29 cellular contexts compared by ENCODE assay signal in genomic region chr2:42573256-42573655, GRCh38.
"Had no signal": no experiment of that assay in that cellular context is flagged by ENCODE, and none has a peak within 500 bp of the region (broad histone marks: within the 10 kb centered on the region; RNA-seq: fewer than 3 reads in every experiment).

No MANE protein-coding gene starts in this region.

- H3K27me3 Mint-ChIP-seq: activated CD4-positive, alpha-beta memory T cell treated with anti-CD3 and anti-CD28 coated beads, Interleukin-2, amount 10 ng/mL, durations not matched to agents 7 days and 5 days; activated CD4-positive, alpha-beta T cell treated with anti-CD3 and anti-CD28 coated beads for 36 hours; activated naive CD4-positive, alpha-beta T cell treated with anti-CD3 and anti-CD28 coated beads, Interleukin-2, amount 10 ng/mL, durations not matched to agents 7 days and 5 days; activated naive CD8-positive, alpha-beta T cell treated with anti-CD3 and anti-CD28 coated beads, Interleukin-2, amount 10 ng/mL, durations not matched to agents 7 days and 5 days; activated T-cell treated with anti-CD3 and anti-CD28 coated beads, Interleukin-2, amount 50 U/mL, for 24 hours; T-helper 17 cell had no signal

- H3K9me3 ChIP-seq: body of pancreas, SJSA1 had no signal

- H3K4me3 ChIP-seq: body of pancreas, SJSA1 had no signal

- H3K27ac ChIP-seq: body of pancreas, SJSA1, VCaP had no signal

- H3K9me3 Mint-ChIP-seq: activated CD4-positive, alpha-beta memory T cell treated with anti-CD3 and anti-CD28 coated beads, Interleukin-2, amount 10 ng/mL, durations not matched to agents 7 days and 5 days; activated naive CD4-positive, alpha-beta T cell treated with anti-CD3 and anti-CD28 coated beads, Interleukin-2, amount 10 ng/mL, durations not matched to agents 7 days and 5 days; activated T-cell treated with anti-CD3 and anti-CD28 coated beads, Interleukin-2, amount 50 U/mL, for 24 hours; activated T-helper 1 cell treated with anti-CD3 and anti-CD28 coated beads, Interleukin-12 subunit alpha, Interleukin-12 subunit beta, Interleukin-2, Interleukin-4 antibody, amounts not matched to agents 30 ng/mL and 10 ng/mL and 1 ng/mL, durations not matched to agents 14 hours and 24 hours and 36 hours had no signal

- H3K27ac Mint-ChIP-seq: activated CD4-positive, alpha-beta memory T cell treated with anti-CD3 and anti-CD28 coated beads, Interleukin-2, amount 10 ng/mL, durations not matched to agents 7 days and 5 days; activated CD4-positive, alpha-beta T cell treated with anti-CD3 and anti-CD28 coated beads for 36 hours; activated naive CD4-positive, alpha-beta T cell treated with anti-CD3 and anti-CD28 coated beads, Interleukin-2, amount 10 ng/mL, durations not matched to agents 7 days and 5 days; activated naive CD8-positive, alpha-beta T cell treated with anti-CD3 and anti-CD28 coated beads, Interleukin-2, amount 10 ng/mL, durations not matched to agents 7 days and 5 days; activated T-cell treated with anti-CD3 and anti-CD28 coated beads, Interleukin-2, amount 50 U/mL, for 24 hours; activated T-helper 1 cell treated with anti-CD3 and anti-CD28 coated beads, Interleukin-12 subunit alpha, Interleukin-12 subunit beta, Interleukin-2, Interleukin-4 antibody, amounts not matched to agents 30 ng/mL and 10 ng/mL and 1 ng/mL, durations not matched to agents 14 hours and 24 hours and 36 hours; T-helper 17 cell had no signal

- ATAC-seq: activated CD4-positive, alpha-beta T cell treated with anti-CD3 and anti-CD28 coated beads for 36 hours; body of pancreas; Panc1; SK-N-SH treated with all-trans-retinoic acid at 6 μM for 48 hours; T-helper 17 cell had no signal

- H3K27me3 ChIP-seq: body of pancreas, SJSA1 had no signal

- DNase-seq: activated CD4-positive, alpha-beta memory T cell treated with anti-CD3 and anti-CD28 coated beads, Interleukin-2, amount 10 ng/mL, durations not matched to agents 7 days and 5 days; activated CD4-positive, alpha-beta T cell treated with anti-CD3 and anti-CD28 coated beads for 36 hours; activated CD4-positive, alpha-beta T cell treated with anti-CD3 and anti-CD28 coated beads, Interleukin-2, amount 50 U/mL, for 1 hour; activated CD8-positive, alpha-beta memory T cell treated with anti-CD3 and anti-CD28 coated beads, Interleukin-2, amount 50 U/mL, for 48 hours; activated gamma-delta T cell; activated naive CD4-positive, alpha-beta T cell treated with anti-CD3 and anti-CD28 coated beads, Interleukin-2, amount 10 ng/mL, durations not matched to agents 7 days and 5 days; activated naive CD8-positive, alpha-beta T cell treated with anti-CD3 and anti-CD28 coated beads, Interleukin-2, amount 10 ng/mL, durations not matched to agents 7 days and 5 days; activated T-cell treated with anti-CD3 and anti-CD28 coated beads, Interleukin-2, amount 50 U/mL, for 24 hours; aorta; body of pancreas; central memory CD4-positive, alpha-beta T cell; IMR-90; KBM-7; NCI-H1092 treated with DMSO at 0.1 percent for 48 hours; NCI-H1417 treated with DMSO at 0.1 percent for 48 hours; NCI-H1694; NCI-H2029 treated with DMSO at 0.1 percent for 48 hours; NCI-H345; NCI-H510A; NCI-H526 treated with DMSO at 0.1 percent for 48 hours; NCI-H82; OCI-M1; Right ventricle myocardium superior; T-helper 17 cell had no signal

- H3K4me3 Mint-ChIP-seq: activated CD4-positive, alpha-beta memory T cell treated with anti-CD3 and anti-CD28 coated beads, Interleukin-2, amount 10 ng/mL, durations not matched to agents 7 days and 5 days; activated CD4-positive, alpha-beta T cell treated with anti-CD3 and anti-CD28 coated beads for 36 hours; activated naive CD4-positive, alpha-beta T cell treated with anti-CD3 and anti-CD28 coated beads, Interleukin-2, amount 10 ng/mL, durations not matched to agents 7 days and 5 days; activated naive CD8-positive, alpha-beta T cell treated with anti-CD3 and anti-CD28 coated beads, Interleukin-2, amount 10 ng/mL, durations not matched to agents 7 days and 5 days; activated T-cell treated with anti-CD3 and anti-CD28 coated beads, Interleukin-2, amount 50 U/mL, for 24 hours; activated T-helper 1 cell treated with anti-CD3 and anti-CD28 coated beads, Interleukin-12 subunit alpha, Interleukin-12 subunit beta, Interleukin-2, Interleukin-4 antibody, amounts not matched to agents 30 ng/mL and 10 ng/mL and 1 ng/mL, durations not matched to agents 14 hours and 24 hours and 36 hours; T-helper 17 cell had no signal
